Comparison of ENCODE assay signal across 19 cellular contexts in genomic region chr20:21608777-21609176, GRCh38.
"Had no signal": no experiment of that assay in that cellular context is flagged by ENCODE, and none has a peak within 500 bp of the region (broad histone marks: within the 10 kb centered on the region; RNA-seq: fewer than 3 reads in every experiment).

No MANE protein-coding gene starts in this region.

- FAIRE-seq: endometrium, frontal cortex, keratinocyte, small intestine had no signal

- H3K27me3 ChIP-seq: right atrium auricular region, upper lobe of left lung, vagina had no signal

- H3K9me3 ChIP-seq: lower lobe of right lung, suprapubic skin, tibial artery, upper lobe of left lung, vagina had no signal

- DNase-seq: cortex of kidney; effector memory CD4-positive, alpha-beta T cell; mesenchymal stem cell; naive B cell; nephron progenitor cell; stimulated activated CD4-positive, alpha-beta T cell treated with anti-CD3 and anti-CD28 coated beads, Interleukin-12 subunit alpha, Interleukin-12 subunit beta, amount 100 ng/mL, for 4 hours; stimulated activated naive CD4-positive, alpha-beta T cell treated with Interleukin-2 at 50 U/mL for 16 hours; tibial artery had no signal

- H3K4me3 ChIP-seq: heart right ventricle, left ventricle myocardium inferior, lower lobe of right lung, suprapubic skin, tibial artery, upper lobe of left lung, vagina had no signal

- ATAC-seq: heart right ventricle had no signal

- H3K4me1 ChIP-seq: heart right ventricle, left ventricle myocardium inferior, lower lobe of right lung, right atrium auricular region, suprapubic skin, tibial artery, vagina had no signal

- H3K27ac ChIP-seq: heart right ventricle, left ventricle myocardium inferior, lower lobe of right lung, right atrium auricular region, suprapubic skin, tibial artery, upper lobe of left lung, vagina had no signal

- H3K36me3 ChIP-seq: heart right ventricle, left ventricle myocardium inferior, lower lobe of right lung, right atrium auricular region, suprapubic skin, tibial artery, upper lobe of left lung, vagina had no signal
